8 cellular contexts compared by ENCODE assay signal in the genomic region with DNA sequence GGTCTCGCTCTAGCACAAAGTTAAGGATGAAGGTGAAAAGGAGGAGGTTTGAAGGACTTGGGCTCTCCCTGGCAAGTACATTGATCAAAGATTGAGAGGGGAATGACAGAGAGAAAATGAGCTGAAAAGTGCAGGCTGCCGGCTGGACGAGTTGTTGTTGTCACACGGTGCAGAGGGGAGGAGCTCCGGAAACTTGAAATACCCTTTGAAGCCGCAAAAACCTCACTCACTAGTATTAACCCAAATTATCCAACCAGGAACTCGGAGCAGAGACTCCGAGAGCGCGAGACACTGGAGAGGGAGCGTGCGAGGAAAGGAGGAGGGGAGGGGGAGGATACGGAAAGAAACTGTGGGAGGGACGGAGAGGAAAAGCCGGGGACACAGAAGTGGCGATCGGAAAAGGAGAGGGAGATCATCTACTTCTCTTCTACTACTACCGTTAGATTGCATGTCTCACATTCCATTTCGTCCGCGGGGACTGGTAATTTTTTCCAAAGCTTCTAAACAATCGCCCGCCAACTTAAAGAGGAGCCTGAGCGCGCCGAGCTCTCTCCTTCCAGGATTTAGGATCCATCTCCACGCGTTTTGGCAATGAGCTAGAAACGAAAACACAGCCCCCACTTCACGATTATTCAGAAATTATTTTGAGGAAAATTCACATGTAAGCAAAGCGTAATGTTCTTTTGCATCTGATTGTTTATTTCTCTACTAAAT.
DNase-seq lines count a peak whose midpoint lies in the region; ATAC-seq and TF ChIP-seq lines count a peak whose summit lies in the region.

A gene (minus strand): TSS at position 104 of the 714 bp plus-strand sequence.

- TF ChIP-seq CTCF in brain microvascular endothelial cell (IDR thresholded peaks at IDR 0.05; ENCODE audit: low read depth, low read length, missing control alignments): no peak

- in situ Hi-C loops in brain microvascular endothelial cell (cut with HindIII; ENCODE audit: low pct_ligation_motif_present, low sequenced_read_pairs): no loop called here

- ATAC-seq in HG03460 (IDR thresholded peaks at IDR 0.05; ENCODE audit: unreplicated experiment) (peak; percentile 62), GM18520 (IDR thresholded peaks at IDR 0.05; ENCODE audit: unreplicated experiment) (no peak)

- peak; percentile 4 for DNase-seq in stimulated activated CD4-positive, alpha-beta T cell treated with anti-CD3 and anti-CD28 coated beads, Interleukin-4, amount 100 ng/mL, for 1 hour
- no peak for DNase-seq in stimulated activated CD4-positive, alpha-beta T cell treated with anti-CD3 and anti-CD28 coated beads, Interleukin-4, amount 100 ng/mL, for 24 hours
- DNase-seq in NOMO-1 (lab: John Stamatoyannopoulos, UW; ENCODE audit: unreplicated experiment in 2 of 2): peak; percentile 94
- peak; percentile 58 for DNase-seq in brain microvascular endothelial cell

- H3K36me3 ChIP-seq in brain microvascular endothelial cell (replicated peaks) (no peaks in the 10 kb centered on the region), iPS-18a (ENCODE audit: control insufficient read depth, low read depth, low read length) (no peaks in the 10 kb centered on the region), rectal smooth muscle tissue (ENCODE audit: control insufficient read depth, insufficient read depth, low read length) (no peaks in the 10 kb centered on the region)

- H3K9ac ChIP-seq in iPS-18a (ENCODE audit: low read length) (peak within 1 kb of the TSS; percentile 12), rectal smooth muscle tissue (ENCODE audit: low read length) (peak within 1 kb of the TSS; percentile 68)

- H3K4me3 ChIP-seq in brain microvascular endothelial cell (ENCODE audit: low read depth, low read length): peak within 1 kb of the TSS; percentile 64
- peak within 1 kb of the TSS; percentile 84 for H3K4me3 ChIP-seq in iPS-18a (ENCODE audit: low read length)
- H3K4me3 ChIP-seq in rectal smooth muscle tissue (ENCODE audit: low read length): peak within 1 kb of the TSS; percentile 83

- H3K27me3 ChIP-seq in brain microvascular endothelial cell (replicated peaks) (peaks cover 22% of the 10 kb centered on the region), iPS-18a (ENCODE audit: control insufficient read depth, insufficient read depth, low read length) (peaks cover 75% of the 10 kb centered on the region), rectal smooth muscle tissue (ENCODE audit: control insufficient read depth, insufficient read depth, low read length) (no peaks in the 10 kb centered on the region)

- H3K4me1 ChIP-seq in iPS-18a (ENCODE audit: control insufficient read depth, low read depth, low read length) (peaks cover 20% of the 10 kb centered on the region), rectal smooth muscle tissue (ENCODE audit: control insufficient read depth, insufficient read depth, low read length) (no peaks in the 10 kb centered on the region)

- H3K27ac ChIP-seq in brain microvascular endothelial cell (no peak within 1 kb of the TSS), iPS-18a (ENCODE audit: low read length) (no peak within 1 kb of the TSS), rectal smooth muscle tissue (ENCODE audit: low read depth, low read length) (no peak within 1 kb of the TSS)

- H3K9me3 ChIP-seq in iPS-18a (ENCODE audit: control insufficient read depth, low read depth, low read length): no peaks in the 10 kb centered on the region
